ENCODE assay signal across 8 cellular contexts in the genomic region with DNA sequence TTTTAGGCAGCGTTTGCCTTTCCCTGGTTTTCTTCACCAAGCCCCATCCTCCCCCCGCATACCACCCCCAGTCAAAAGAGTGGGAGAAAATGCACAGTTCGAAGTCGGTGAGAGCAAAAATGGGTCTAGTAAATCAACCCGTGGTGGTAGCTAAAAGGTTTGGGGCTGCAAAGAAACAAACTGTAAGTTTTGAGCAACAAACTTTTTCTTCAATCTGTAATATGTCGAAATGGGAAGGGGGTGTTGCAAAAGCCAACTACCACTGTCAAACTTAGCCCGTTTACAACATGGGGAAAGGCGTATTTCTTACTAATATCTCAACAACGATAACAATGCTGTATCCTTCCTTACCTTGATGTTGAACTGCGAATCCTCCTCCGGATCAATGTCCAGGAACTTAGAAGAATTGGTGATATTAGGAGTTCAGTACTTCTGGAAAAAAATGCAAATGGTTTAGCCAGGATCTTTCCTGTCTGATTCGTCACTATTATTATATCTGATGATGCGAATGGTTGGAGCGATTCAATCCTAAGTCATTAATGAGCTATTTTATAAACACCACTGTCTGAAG. TPM values are rescaled to one million over a fixed set of nuclear protein-coding genes. Genes with fewer than 3 reads are reported as not detected.
DNase-seq lines count a peak whose midpoint lies in the region; ATAC-seq and TF ChIP-seq lines count a peak whose summit lies in the region.

No MANE protein-coding gene starts in this region.

- ATAC-seq in left ventricle myocardium superior = no peak
- no peak for ATAC-seq in GM19351 (IDR thresholded peaks at IDR 0.05; ENCODE audit: unreplicated experiment)

- H3K9me3 ChIP-seq in left ventricle myocardium inferior (replicated peaks) (no peaks in the 10 kb centered on the region), SK-N-MC (ENCODE audit: low read depth, low read length) (no peaks in the 10 kb centered on the region)

- peaks cover 83% of the 10 kb centered on the region for H3K4me1 ChIP-seq in left ventricle myocardium inferior

- DNase-seq in left ventricle myocardium inferior (no peak), left ventricle myocardium superior (no peak), SK-N-MC (ENCODE audit: low read depth, low spot score) (no peak), fibroblast of pulmonary artery (ENCODE audit: low read depth) (peak; percentile 54), skeletal muscle cell (ENCODE audit: low read depth) (no peak), kidney glomerular epithelial cell (lab: John Stamatoyannopoulos, UW) (no peak), NCI-H128 (lab: John Stamatoyannopoulos, UW; ENCODE audit: unreplicated experiment) (no peak)

- intact Hi-C loops in left ventricle myocardium inferior (cut with micrococcal nuclease) = no loop called here
- intact Hi-C loops in left ventricle myocardium superior (cut with micrococcal nuclease) = no loop called here

- H3K27me3 ChIP-seq in left ventricle myocardium inferior (ENCODE audit: low read depth) = peaks cover 81% of the 10 kb centered on the region

- no peaks in the 10 kb centered on the region for H3K36me3 ChIP-seq in left ventricle myocardium inferior
- no peaks in the 10 kb centered on the region for H3K36me3 ChIP-seq in SK-N-MC (ENCODE audit: insufficient read depth, low read length)

- no peak overlapping the region for H3K27ac ChIP-seq in left ventricle myocardium inferior (replicated peaks)
- no peak overlapping the region for H3K27ac ChIP-seq in SK-N-MC

- TF ChIP-seq CTCF in left ventricle myocardium inferior (IDR thresholded peaks at IDR 0.05; ENCODE audit: borderline replicate concordance) = no peak
- TF ChIP-seq CTCF in fibroblast of pulmonary artery (IDR thresholded peaks at IDR 0.05; ENCODE audit: low read length, missing control alignments) = no peak

- H3K4me3 ChIP-seq in left ventricle myocardium inferior (peak overlapping the region; percentile 92), SK-N-MC (peak overlapping the region; percentile 93), fibroblast of pulmonary artery (replicated peaks; ENCODE audit: low read depth, low read length) (peak overlapping the region; percentile 80), skeletal muscle cell (ENCODE audit: low read depth, low read length) (peak overlapping the region; percentile 90)

- H3K9ac ChIP-seq in SK-N-MC (ENCODE audit: insufficient read length) = peak overlapping the region; percentile 71

RNA-seq across cellular contexts. Expression of gene SATB2, which starts 2.4 kb away (rescaled TPM):
- total RNA-seq in left ventricle myocardium inferior = 1.1 TPM
- total RNA-seq in left ventricle myocardium superior = 1.3 TPM
